ENCODE assay signal across 14 cellular contexts in genomic region chr7:25964483-25964961, GRCh38.
DNase-seq lines count a peak whose midpoint lies in the region; ATAC-seq, FAIRE-seq and TF ChIP-seq lines count a peak whose summit lies in the region.
"Had no signal": no experiment of that assay in that cellular context is flagged by ENCODE, and none has a peak within 500 bp of the region (broad histone marks: within the 10 kb centered on the region; RNA-seq: fewer than 3 reads in every experiment).

No MANE protein-coding gene starts in this region.

- H3K4me1 ChIP-seq in tibial artery = peaks cover 0 to 15% (median 8%) of the 10 kb centered on the region in 4 donors

- no peaks in the 10 kb centered on the region for H3K36me3 ChIP-seq in tibial artery
- H3K36me3 ChIP-seq: ovary had no signal

- TF ChIP-seq CTCF in CD14-positive monocyte (IDR thresholded peaks at IDR 0.05) = no peak
- TF ChIP-seq CTCF in tibial artery (IDR thresholded peaks at IDR 0.05) = no peak

- TF ChIP-seq POLR2A in GM12891 (IDR thresholded peaks at IDR 0.05; ENCODE audit: low read depth, low read length) = 0 out of 2 replicates have a peak, but pooled peaks have one; percentile 47

- DNase-seq in GM12891 (ENCODE audit: insufficient read length, low spot score) (no peak), SHP77 treated with DMSO at 0.1 percent for 48 hours (lab: John Stamatoyannopoulos, UW) (peak; percentile 43), NCI-H146 (lab: John Stamatoyannopoulos, UW) (no peak), CD14-positive monocyte (ENCODE audit: low spot score) (no peak), NCI-H1930 (lab: John Stamatoyannopoulos, UW) (no peak), tibial artery (no peak)
- DNase-seq: activated CD8-positive, alpha-beta T cell treated with anti-CD3 and anti-CD28 coated beads for 36 hours; anterior cingulate cortex; CD8-positive, alpha-beta memory T cell; Kasumi-1; ovary had no signal

- H3K27ac Mint-ChIP-seq in CD14-positive monocyte = no peak overlapping the region
- H3K27ac Mint-ChIP-seq: activated CD8-positive, alpha-beta T cell treated with anti-CD3 and anti-CD28 coated beads for 36 hours; CD8-positive, alpha-beta memory T cell had no signal

- H3K4me1 Mint-ChIP-seq in CD14-positive monocyte = peaks cover 6% of the 10 kb centered on the region

- peaks cover 14 to 46% (median 29%) of the 10 kb centered on the region in 3 donors for H3K27me3 Mint-ChIP-seq in CD14-positive monocyte (ENCODE audit: low read depth in 3 of 3)

- no peak overlapping the region for H3K4me3 ChIP-seq in tibial artery
- H3K4me3 ChIP-seq: ovary had no signal

- H3K9me3 ChIP-seq in tibial artery = no peaks in the 10 kb centered on the region
- H3K9me3 ChIP-seq: ovary had no signal

- FAIRE-seq in GM12891 (lab: Jason Lieb, UNC) = peak; percentile 91
- FAIRE-seq: RCC 7860 had no signal

- peak; percentile 35 for ATAC-seq in GM19455 (IDR thresholded peaks at IDR 0.05; ENCODE audit: unreplicated experiment)
- peak; percentile 33 for ATAC-seq in HG03039 (IDR thresholded peaks at IDR 0.05; ENCODE audit: unreplicated experiment)
- ATAC-seq: activated CD8-positive, alpha-beta T cell treated with anti-CD3 and anti-CD28 coated beads for 36 hours had no signal

- H3K36me3 Mint-ChIP-seq in CD14-positive monocyte = no peaks in the 10 kb centered on the region
- H3K36me3 Mint-ChIP-seq: CD8-positive, alpha-beta memory T cell had no signal

- H3K27me3 ChIP-seq in tibial artery = peaks cover 0 to 5% of the 10 kb centered on the region in 2 donors
- H3K27me3 ChIP-seq: ovary had no signal

- no peak overlapping the region for H3K27ac ChIP-seq in tibial artery
- H3K27ac ChIP-seq: ovary had no signal

- intact Hi-C loops in CD14-positive monocyte (cut with micrococcal nuclease) = no loop called here
- intact Hi-C loops in tibial artery (cut with DNase I; ENCODE audit: low total_unique reads) = no loop called here

- H3K9me3 Mint-ChIP-seq in CD14-positive monocyte = peaks cover 0 to 3% (median 1%) of the 10 kb centered on the region in 7 donors

- peak overlapping the region in 1 of 2 donors; percentile 40 for H3K4me3 Mint-ChIP-seq in CD14-positive monocyte
- H3K4me3 Mint-ChIP-seq: activated CD8-positive, alpha-beta T cell treated with anti-CD3 and anti-CD28 coated beads for 36 hours; CD8-positive, alpha-beta memory T cell had no signal

TF ChIP-seq in GM12891, 5 proteins besides CTCF, POLR2A, EP300 and RAD21:
- peak; percentile 90 for TF ChIP-seq POU2F2 (IDR thresholded peaks at IDR 0.05; ENCODE audit: low read depth, low read length)
- TF ChIP-seq POLR2AphosphoS5 (IDR thresholded peaks at IDR 0.05; ENCODE audit: low read depth, low read length) = 0 out of 2 replicates have a peak, but pooled peaks have one; percentile 22
- TF ChIP-seq PAX5 (IDR thresholded peaks at IDR 0.05; ENCODE audit: insufficient read depth, low read length, severe bottlenecking) = no peak
- TF ChIP-seq TAF1 (IDR thresholded peaks at IDR 0.05; ENCODE audit: low read depth, low read length) = 0 out of 2 replicates have a peak, but pooled peaks have one; percentile 23
- TF ChIP-seq SPI1 (IDR thresholded peaks at IDR 0.05; ENCODE audit: low read depth, low read length) = no peak
